Comparison of ENCODE assay signal across 2 cellular contexts in genomic region chr9:95226921-95227320, GRCh38.
TF ChIP-seq lines count a peak whose summit lies in the region.

No MANE protein-coding gene starts in this region.

TF ChIP-seq in HEK293, 187 proteins besides CTCF, POLR2A, EP300 and RAD21 (continued from another document):
- TF ChIP-seq ZNF670 (tag by site-specific recombination; IDR thresholded peaks at IDR 0.05; ENCODE audit: low read depth) (no peak), ZNF23 (tag by site-specific recombination; IDR thresholded peaks at IDR 0.05; ENCODE audit: borderline replicate concordance) (no peak), ZNF629 (tag by site-specific recombination; IDR thresholded peaks at IDR 0.05) (no peak), ZNF433 (tag by site-specific recombination; IDR thresholded peaks at IDR 0.05; ENCODE audit: low read depth) (no peak), ZBTB17 (tag by site-specific recombination; IDR thresholded peaks at IDR 0.05) (no peak), GLI4 (tag by site-specific recombination; IDR thresholded peaks at IDR 0.05) (no peak), ZNF530 (tag by site-specific recombination; IDR thresholded peaks at IDR 0.05; ENCODE audit: low read depth) (no peak), ZNF324 (tag by site-specific recombination; IDR thresholded peaks at IDR 0.05) (no peak), PRDM1 (tag by site-specific recombination; IDR thresholded peaks at IDR 0.05) (peak; percentile 48; the same call in 1 of the 2 replicates)
- TF ChIP-seq, protein P1, sequence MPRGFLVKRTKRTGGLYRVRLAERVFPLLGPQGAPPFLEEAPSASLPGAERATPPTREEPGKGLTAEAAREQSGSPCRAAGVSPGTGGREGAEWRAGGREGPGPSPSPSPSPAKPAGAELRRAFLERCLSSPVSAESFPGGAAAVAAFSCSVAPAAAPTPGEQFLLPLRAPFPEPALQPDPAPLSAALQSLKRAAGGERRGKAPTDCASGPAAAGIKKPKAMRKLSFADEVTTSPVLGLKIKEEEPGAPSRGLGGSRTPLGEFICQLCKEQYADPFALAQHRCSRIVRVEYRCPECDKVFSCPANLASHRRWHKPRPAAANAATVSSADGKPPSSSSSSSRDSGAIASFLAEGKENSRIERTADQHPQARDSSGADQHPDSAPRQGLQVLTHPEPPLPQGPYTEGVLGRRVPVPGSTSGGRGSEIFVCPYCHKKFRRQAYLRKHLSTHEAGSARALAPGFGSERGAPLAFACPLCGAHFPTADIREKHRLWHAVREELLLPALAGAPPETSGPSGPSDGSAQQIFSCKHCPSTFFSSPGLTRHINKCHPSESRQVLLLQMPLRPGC (tag by site-specific recombination; IDR thresholded peaks at IDR 0.05): no peak
- TF ChIP-seq, protein P2, sequence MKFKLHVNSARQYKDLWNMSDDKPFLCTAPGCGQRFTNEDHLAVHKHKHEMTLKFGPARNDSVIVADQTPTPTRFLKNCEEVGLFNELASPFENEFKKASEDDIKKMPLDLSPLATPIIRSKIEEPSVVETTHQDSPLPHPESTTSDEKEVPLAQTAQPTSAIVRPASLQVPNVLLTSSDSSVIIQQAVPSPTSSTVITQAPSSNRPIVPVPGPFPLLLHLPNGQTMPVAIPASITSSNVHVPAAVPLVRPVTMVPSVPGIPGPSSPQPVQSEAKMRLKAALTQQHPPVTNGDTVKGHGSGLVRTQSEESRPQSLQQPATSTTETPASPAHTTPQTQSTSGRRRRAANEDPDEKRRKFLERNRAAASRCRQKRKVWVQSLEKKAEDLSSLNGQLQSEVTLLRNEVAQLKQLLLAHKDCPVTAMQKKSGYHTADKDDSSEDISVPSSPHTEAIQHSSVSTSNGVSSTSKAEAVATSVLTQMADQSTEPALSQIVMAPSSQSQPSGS (tag by site-specific recombination; IDR thresholded peaks at IDR 0.05; ENCODE audit: low read depth): peak; percentile 66

TF ChIP-seq in K562, 482 proteins besides CTCF, POLR2A, EP300 and RAD21 (continued from another document):
- TF ChIP-seq JUND (IDR thresholded peaks at IDR 0.05; ENCODE audit: borderline replicate concordance, low read depth, low read length) (peak; percentile 46; the same call in 1 of the 2 replicates), JUND (tag; IDR thresholded peaks at IDR 0.05; ENCODE audit: borderline replicate concordance, low read depth, low read length) (0 out of 3 replicates have a peak, but pooled peaks have one; percentile 26)
